10 cellular contexts compared by ENCODE assay signal in genomic region chr19:37979547-37980082, GRCh38.
DNase-seq lines count a peak whose midpoint lies in the region; ATAC-seq and TF ChIP-seq lines count a peak whose summit lies in the region.
"Had no signal": no experiment of that assay in that cellular context is flagged by ENCODE, and none has a peak within 500 bp of the region (broad histone marks: within the 10 kb centered on the region; RNA-seq: fewer than 3 reads in every experiment).

No MANE protein-coding gene starts in this region.

- H3K4me2 ChIP-seq in DOHH2 (ENCODE audit: low read length), result peak overlapping the region; percentile 81

- H3F3A ChIP-seq in DOHH2 (ENCODE audit: control insufficient read depth, insufficient read depth), result peaks cover 30% of the 10 kb centered on the region

- ATAC-seq in right lobe of liver (peak; percentile 33 to 63 (median 45)), HG03469 (IDR thresholded peaks at IDR 0.05; ENCODE audit: unreplicated experiment) (no peak)
- ATAC-seq: Panc1 had no signal

- H3K4me3 ChIP-seq in DOHH2 (ENCODE audit: low read length), result peak overlapping the region; percentile 62
- H3K4me3 ChIP-seq in right lobe of liver, result no peak overlapping the region
- no peak overlapping the region for H3K4me3 ChIP-seq in CD4-positive, alpha-beta memory T cell (ENCODE audit: low read length in 2 of 2)

- no peak for TF ChIP-seq CTCF in DOHH2 (IDR thresholded peaks at IDR 0.05; ENCODE audit: low read depth, low read length, poor library complexity, severe bottlenecking)
- no peak for TF ChIP-seq CTCF in right lobe of liver (IDR thresholded peaks at IDR 0.05)
- TF ChIP-seq CTCF in chondrocyte (IDR thresholded peaks at IDR 0.05), result no peak

- H3K27ac ChIP-seq in DOHH2 (ENCODE audit: low read depth, low read length), result peak overlapping the region; percentile 90
- H3K27ac ChIP-seq in right lobe of liver, result no peak overlapping the region
- H3K27ac ChIP-seq in CD4-positive, alpha-beta memory T cell (ENCODE audit: low read depth, low read length), result no peak overlapping the region

- no peak overlapping the region for H3K4me3 Mint-ChIP-seq in CD4-positive, alpha-beta memory T cell
- no peak overlapping the region for H3K4me3 Mint-ChIP-seq in chondrocyte (ENCODE audit: unreplicated experiment)
- H3K4me3 Mint-ChIP-seq: central memory CD8-positive, alpha-beta T cell had no signal

- 56% methylated on average over 9 of the region's 13 CpGs for WGBS in right lobe of liver (ENCODE audit: insufficient coverage, low coverage, low lambda C conversion rate, missing lambda C conversion rate)

- H3K9me3 Mint-ChIP-seq in CD4-positive, alpha-beta memory T cell, result peaks cover 0 to 2% (median 0%) of the 10 kb centered on the region in 8 donors
- no peaks in the 10 kb centered on the region for H3K9me3 Mint-ChIP-seq in chondrocyte (ENCODE audit: low read depth)
- H3K9me3 Mint-ChIP-seq: central memory CD8-positive, alpha-beta T cell had no signal

- H3K4me1 ChIP-seq in DOHH2 (ENCODE audit: control insufficient read depth, low read length) (peaks cover 74% of the 10 kb centered on the region), right lobe of liver (no peaks in the 10 kb centered on the region)
- H3K4me1 ChIP-seq in CD4-positive, alpha-beta memory T cell (ENCODE audit: insufficient read depth, low read length), result no peaks in the 10 kb centered on the region

- H3K36me3 ChIP-seq in DOHH2 (ENCODE audit: control insufficient read depth, low read length) (peaks cover 12% of the 10 kb centered on the region), right lobe of liver (no peaks in the 10 kb centered on the region)
- H3K36me3 ChIP-seq in CD4-positive, alpha-beta memory T cell (ENCODE audit: insufficient read depth, low read length), result no peaks in the 10 kb centered on the region

- no peaks in the 10 kb centered on the region for H3K27me3 Mint-ChIP-seq in CD4-positive, alpha-beta memory T cell
- no peaks in the 10 kb centered on the region for H3K27me3 Mint-ChIP-seq in chondrocyte (ENCODE audit: low read depth)
- H3K27me3 Mint-ChIP-seq: central memory CD8-positive, alpha-beta T cell had no signal

- peaks cover 0 to 7% of the 10 kb centered on the region in 2 donors for H3K36me3 Mint-ChIP-seq in CD4-positive, alpha-beta memory T cell
- H3K36me3 Mint-ChIP-seq in chondrocyte (ENCODE audit: low read depth), result no peaks in the 10 kb centered on the region

- intact Hi-C loops in right lobe of liver (cut with DNase I), result no loop called here
- intact Hi-C loops in CD4-positive, alpha-beta memory T cell (cut with micrococcal nuclease), result no loop called here

- H3K9me2 ChIP-seq in DOHH2 (replicated peaks; ENCODE audit: control insufficient read depth, low read length), result no peaks in the 10 kb centered on the region

- H3K9me3 ChIP-seq in DOHH2 (ENCODE audit: control insufficient read depth, insufficient read depth, low read length), result no peaks in the 10 kb centered on the region
- H3K9me3 ChIP-seq in right lobe of liver, result no peaks in the 10 kb centered on the region
- no peaks in the 10 kb centered on the region for H3K9me3 ChIP-seq in CD4-positive, alpha-beta memory T cell (ENCODE audit: control insufficient read depth in 1 of 2, low read length in 2 of 2)

- CTCF ChIA-PET in HEK293T (lab: Yijun Ruan, JAX), result no interaction called here
- CTCF ChIA-PET in CD4-positive, alpha-beta memory T cell (lab: Charles Lee; ENCODE audit: partially characterized antibody), result no interaction called here

- TF ChIP-seq POLR2A in right lobe of liver (IDR thresholded peaks at IDR 0.05), result no peak

- H4K20me1 ChIP-seq in DOHH2 (ENCODE audit: control insufficient read depth, insufficient read depth, low read depth, low read length), result no peaks in the 10 kb centered on the region

- H3K4me1 Mint-ChIP-seq in CD4-positive, alpha-beta memory T cell, result peaks cover under 1 to 8% (median 4%) of the 10 kb centered on the region in 4 donors
- H3K4me1 Mint-ChIP-seq in chondrocyte (ENCODE audit: low read depth), result peaks cover 16% of the 10 kb centered on the region

- POLR2A ChIA-PET in HEK293T (lab: Yijun Ruan, JAX), result interaction anchor here (0.9 kb wide), 1 partner anchor 25 kb away, joined by 3 read pairs; no protein-coding TSS in a partner anchor
- POLR2A ChIA-PET in CD4-positive, alpha-beta memory T cell (lab: Charles Lee; ENCODE audit: partially characterized antibody), result no interaction called here

- H3K79me2 ChIP-seq in DOHH2 (ENCODE audit: control insufficient read depth, low read length), result peaks cover 78% of the 10 kb centered on the region

- H3K27ac Mint-ChIP-seq in CD4-positive, alpha-beta memory T cell, result no peak overlapping the region
- H3K27ac Mint-ChIP-seq in chondrocyte (ENCODE audit: unreplicated experiment), result no peak overlapping the region

- H3K27me3 ChIP-seq in DOHH2 (ENCODE audit: control insufficient read depth, low read length), result no peaks in the 10 kb centered on the region
- H3K27me3 ChIP-seq in right lobe of liver, result no peaks in the 10 kb centered on the region
- H3K27me3 ChIP-seq in CD4-positive, alpha-beta memory T cell (ENCODE audit: insufficient read depth, low read length), result no peaks in the 10 kb centered on the region

- peak; percentile 21 for DNase-seq in HEK293T (ENCODE audit: extremely low spot score)
- DNase-seq in NCI-H526 (lab: John Stamatoyannopoulos, UW), result peak; percentile 67 to 91
- DNase-seq in right lobe of liver, result no peak
- no peak for DNase-seq in CD4-positive, alpha-beta memory T cell
- DNase-seq in H4 (ENCODE audit: low spot score), result no peak
- no peak for DNase-seq in chondrocyte (ENCODE audit: low spot score)

TF ChIP-seq in HEK293T, 16 proteins besides CTCF, POLR2A, EP300 and RAD21:
- TF ChIP-seq FOXM1 (IDR thresholded peaks at IDR 0.05; ENCODE audit: borderline replicate concordance) (no peak), FOXA1 (IDR thresholded peaks at IDR 0.05) (no peak), PKNOX1 (IDR thresholded peaks at IDR 0.05) (no peak), NFRKB (IDR thresholded peaks at IDR 0.05) (no peak), CTBP1 (IDR thresholded peaks at IDR 0.05; ENCODE audit: borderline replicate concordance) (no peak), HDGF (IDR thresholded peaks at IDR 0.05; ENCODE audit: borderline replicate concordance) (no peak), SUZ12 (IDR thresholded peaks at IDR 0.05) (no peak), LEF1 (IDR thresholded peaks at IDR 0.05; ENCODE audit: borderline replicate concordance) (no peak), FOXK2 (IDR thresholded peaks at IDR 0.05) (no peak), ZNF384 (IDR thresholded peaks at IDR 0.05) (no peak), TARDBP (IDR thresholded peaks at IDR 0.05) (no peak), L3MBTL2 (conservative IDR thresholded peaks at IDR 0.05) (no peak), BHLHE40 (IDR thresholded peaks at IDR 0.05; ENCODE audit: borderline replicate concordance) (no peak), ELF4 (IDR thresholded peaks at IDR 0.05) (no peak), ARNT (IDR thresholded peaks at IDR 0.05) (no peak), SP1 (IDR thresholded peaks at IDR 0.05) (no peak)

Comparison
In these comparisons a context has a peak if more than half of its experiments do, and no peak if none do; other contexts are left out.
1. DNase-seq: peak in HEK293T (single experiment) and NCI-H526 (2 of 2); none in right lobe of liver (0 of 3), CD4-positive, alpha-beta memory T cell (0 of 5), H4 (single experiment) and chondrocyte (single experiment).